In genomic region chr2:61853086-61853847, GRCh38 we compare ENCODE assay signal across 1 cellular context.
A peak's percentile ranks its signal among the peaks of the same experiment; 100 is the strongest.
TF ChIP-seq lines count a peak whose summit lies in the region.

No MANE protein-coding gene starts in this region.

TF ChIP-seq in IMR-90, 13 proteins besides CTCF, POLR2A, EP300 and RAD21:
- TF ChIP-seq USF2 (IDR thresholded peaks at IDR 0.05; ENCODE audit: low read depth, low read length) (peak; percentile 67), MXI1 (IDR thresholded peaks at IDR 0.05; ENCODE audit: borderline replicate concordance, low read depth, low read length) (no peak)
